In the genomic region with DNA sequence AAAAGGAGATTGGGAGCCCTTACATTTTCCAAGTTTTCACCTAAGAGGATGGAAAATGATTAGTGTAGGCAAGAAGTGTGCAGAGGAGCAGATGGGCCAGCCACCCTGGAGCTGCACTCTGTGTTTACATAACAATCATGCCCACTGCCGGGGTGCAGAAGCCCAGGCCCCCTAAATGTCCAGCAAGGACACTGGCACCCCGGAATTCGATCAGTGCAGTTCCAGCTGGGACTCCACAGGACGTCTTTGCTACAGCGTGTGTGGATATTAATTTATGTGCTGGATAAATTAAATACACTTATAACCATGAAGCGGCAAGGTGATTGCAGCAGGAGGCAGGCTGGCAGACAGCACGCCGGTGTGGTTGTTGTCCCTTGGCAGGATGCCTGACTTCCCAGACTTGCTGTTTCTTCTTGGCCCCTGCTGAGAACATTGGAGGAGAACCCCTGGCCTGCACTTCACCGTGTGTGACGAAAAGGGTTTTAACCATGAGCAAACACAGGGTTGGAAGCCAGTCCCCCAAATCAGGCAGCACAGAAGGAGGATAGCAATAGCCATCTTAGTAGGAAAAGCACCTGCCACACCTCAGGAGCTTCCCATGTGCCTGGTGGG, we compare ENCODE assay signal across 11 cellular contexts.
A peak's percentile ranks its signal among the peaks of the same experiment; 100 is the strongest.
DNase-seq lines count a peak whose midpoint lies in the region; TF ChIP-seq lines count a peak whose summit lies in the region.
"Had no signal": no experiment of that assay in that cellular context is flagged by ENCODE, and none has a peak within 500 bp of the region (broad histone marks: within the 10 kb centered on the region; RNA-seq: fewer than 3 reads in every experiment).

No MANE protein-coding gene starts in this region.

- POLR2A ChIA-PET in HEK293 (lab: Yijun Ruan, JAX) = interaction anchor here (0.8 to 0.9 kb wide), 2 partner anchors 73 to 75 kb away, joined by 3 read pairs; partner anchors contain the start of gene GADD45G
- POLR2A ChIA-PET in CD4-positive, alpha-beta memory T cell (lab: Charles Lee; ENCODE audit: partially characterized antibody) = no interaction called here

- H3K27ac ChIP-seq in HEK293 (ENCODE audit: extremely low read depth, low read depth, low read length) (no peak overlapping the region), neural progenitor cell (peak overlapping the region; percentile 41)
- no peak overlapping the region for H3K27ac ChIP-seq in CD4-positive, alpha-beta memory T cell (ENCODE audit: low read depth, low read length)

- no peak overlapping the region for H3K9ac ChIP-seq in neural progenitor cell

- no peaks in the 10 kb centered on the region for H3K36me3 ChIP-seq in HEK293 (ENCODE audit: control insufficient read depth in 2 of 2, insufficient read depth in 1 of 2, low read length in 2 of 2)
- no peaks in the 10 kb centered on the region for H3K36me3 ChIP-seq in neural progenitor cell
- no peaks in the 10 kb centered on the region for H3K36me3 ChIP-seq in CD4-positive, alpha-beta memory T cell (ENCODE audit: insufficient read depth, low read length)

- CTCF ChIA-PET in HEK293 (lab: Yijun Ruan, JAX) = interaction anchor here (0.9 kb wide), 1 partner anchor 464 kb away, joined by 3 read pairs; no protein-coding TSS in a partner anchor
- CTCF ChIA-PET in CD4-positive, alpha-beta memory T cell (lab: Charles Lee; ENCODE audit: partially characterized antibody) = no interaction called here

- DNase-seq in NCI-H2081 (lab: John Stamatoyannopoulos, UW) (peak; percentile 84 to 96), SHP77 treated with DMSO at 0.1 percent for 48 hours (lab: John Stamatoyannopoulos, UW) (peak; percentile 69), neural progenitor cell (ENCODE audit: low spot score) (peak; percentile 34), DMS114 treated with DMSO at 0.1 percent for 48 hours (lab: John Stamatoyannopoulos, UW; ENCODE audit: unreplicated experiment) (no peak)
- no peak for DNase-seq in activated CD4-positive, alpha-beta T cell treated with anti-CD3 and anti-CD28 coated beads for 4 hours
- no peak for DNase-seq in CD4-positive, alpha-beta memory T cell
- DNase-seq: activated naive CD8-positive, alpha-beta T cell treated with anti-CD3 and anti-CD28 coated beads, Interleukin-2, amount 10 ng/mL, durations not matched to agents 7 days and 5 days; central memory CD4-positive, alpha-beta T cell; stimulated activated CD4-positive, alpha-beta T cell treated with anti-CD3 and anti-CD28 coated beads, Interleukin-1b, Interleukin-23, amount 100 ng/mL, for 48 hours had no signal

- H3K27ac Mint-ChIP-seq in neural progenitor cell = peak overlapping the region; percentile 90
- no peak overlapping the region for H3K27ac Mint-ChIP-seq in CD4-positive, alpha-beta memory T cell
- H3K27ac Mint-ChIP-seq: activated naive CD8-positive, alpha-beta T cell treated with anti-CD3 and anti-CD28 coated beads, Interleukin-2, amount 10 ng/mL, durations not matched to agents 7 days and 5 days; IgD-negative memory B cell had no signal

- H3K79me2 ChIP-seq in neural progenitor cell (ENCODE audit: low read depth) = no peaks in the 10 kb centered on the region

- H3K9me3 Mint-ChIP-seq in neural progenitor cell = peaks cover 7% of the 10 kb centered on the region
- H3K9me3 Mint-ChIP-seq in CD4-positive, alpha-beta memory T cell = peaks cover 0 to 3% (median 0%) of the 10 kb centered on the region in 8 donors
- H3K9me3 Mint-ChIP-seq: activated naive CD8-positive, alpha-beta T cell treated with anti-CD3 and anti-CD28 coated beads, Interleukin-2, amount 10 ng/mL, durations not matched to agents 7 days and 5 days; IgD-negative memory B cell had no signal

- H3K4me1 Mint-ChIP-seq in neural progenitor cell = peaks cover 74% of the 10 kb centered on the region
- H3K4me1 Mint-ChIP-seq in CD4-positive, alpha-beta memory T cell = peaks cover 0 to 1% (median 0%) of the 10 kb centered on the region in 4 donors

- intact Hi-C loops in CD4-positive, alpha-beta memory T cell (cut with micrococcal nuclease) = no loop called here

- no peaks in the 10 kb centered on the region for H3K4me1 ChIP-seq in HEK293 (ENCODE audit: control insufficient read depth, insufficient read depth, low read length)
- peaks cover 43% of the 10 kb centered on the region for H3K4me1 ChIP-seq in neural progenitor cell
- H3K4me1 ChIP-seq in CD4-positive, alpha-beta memory T cell (ENCODE audit: insufficient read depth, low read length) = no peaks in the 10 kb centered on the region

- TF ChIP-seq CTCF in HEK293 (tag by site-specific recombination; IDR thresholded peaks at IDR 0.05) = no peak
- TF ChIP-seq CTCF in neural progenitor cell (IDR thresholded peaks at IDR 0.05) = no peak

- H3K27me3 ChIP-seq in neural progenitor cell = peaks cover 61% of the 10 kb centered on the region
- H3K27me3 ChIP-seq in CD4-positive, alpha-beta memory T cell (ENCODE audit: insufficient read depth, low read length) = no peaks in the 10 kb centered on the region

- H3K9me3 ChIP-seq in HEK293 (ENCODE audit: control insufficient read depth, insufficient read depth, low read depth, low read length) (no peaks in the 10 kb centered on the region), neural progenitor cell (ENCODE audit: low read depth) (no peaks in the 10 kb centered on the region)
- no peaks in the 10 kb centered on the region for H3K9me3 ChIP-seq in CD4-positive, alpha-beta memory T cell (ENCODE audit: control insufficient read depth in 1 of 2, low read length in 2 of 2)

- peak overlapping the region; percentile 86 for H3K4me2 ChIP-seq in neural progenitor cell

- peak overlapping the region; percentile 67 for H3K4me3 Mint-ChIP-seq in neural progenitor cell
- no peak overlapping the region for H3K4me3 Mint-ChIP-seq in CD4-positive, alpha-beta memory T cell
- H3K4me3 Mint-ChIP-seq: activated naive CD8-positive, alpha-beta T cell treated with anti-CD3 and anti-CD28 coated beads, Interleukin-2, amount 10 ng/mL, durations not matched to agents 7 days and 5 days; IgD-negative memory B cell had no signal

- H3K27me3 Mint-ChIP-seq in neural progenitor cell (ENCODE audit: insufficient read depth, low read depth) = peaks cover 42% of the 10 kb centered on the region
- no peaks in the 10 kb centered on the region for H3K27me3 Mint-ChIP-seq in CD4-positive, alpha-beta memory T cell
- H3K27me3 Mint-ChIP-seq: activated naive CD8-positive, alpha-beta T cell treated with anti-CD3 and anti-CD28 coated beads, Interleukin-2, amount 10 ng/mL, durations not matched to agents 7 days and 5 days had no signal

- H3K4me3 ChIP-seq in HEK293 (ENCODE audit: low read depth, low read length) (no peak overlapping the region), neural progenitor cell (peak overlapping the region; percentile 42)
- no peak overlapping the region for H3K4me3 ChIP-seq in CD4-positive, alpha-beta memory T cell (ENCODE audit: low read length in 2 of 2)

- H4K20me1 ChIP-seq in neural progenitor cell (ENCODE audit: low read depth) = peaks cover 44% of the 10 kb centered on the region

- H2AFZ ChIP-seq in neural progenitor cell (replicated peaks) = no peak overlapping the region

- H3K36me3 Mint-ChIP-seq in neural progenitor cell = no peaks in the 10 kb centered on the region
- H3K36me3 Mint-ChIP-seq in CD4-positive, alpha-beta memory T cell = no peaks in the 10 kb centered on the region
- H3K36me3 Mint-ChIP-seq: activated naive CD8-positive, alpha-beta T cell treated with anti-CD3 and anti-CD28 coated beads, Interleukin-2, amount 10 ng/mL, durations not matched to agents 7 days and 5 days; IgD-negative memory B cell had no signal

- H3F3A ChIP-seq in neural progenitor cell (ENCODE audit: low read depth) = peaks cover 43% of the 10 kb centered on the region

TF ChIP-seq in HEK293, 187 proteins besides CTCF, POLR2A, EP300 and RAD21:
- TF ChIP-seq ZIC2 (tag by site-specific recombination; IDR thresholded peaks at IDR 0.05) = peak; percentile 85
- 0 out of 2 replicates have a peak, but pooled peaks have one; percentile 15 for TF ChIP-seq ZNF423 (tag by site-specific recombination; IDR thresholded peaks at IDR 0.05)
- TF ChIP-seq ATF2 (tag by site-specific recombination; IDR thresholded peaks at IDR 0.05; ENCODE audit: low read depth) = no peak
- TF ChIP-seq GLIS1 (tag by site-specific recombination; IDR thresholded peaks at IDR 0.05) = peak; percentile 49

Comparison
In these comparisons a context has a peak if more than half of its experiments do, and no peak if none do; other contexts are left out.
1. DNase-seq: peak in NCI-H2081 (2 of 2), SHP77 treated with DMSO at 0.1 percent for 48 hours (single experiment) and neural progenitor cell (single experiment); none in activated CD4-positive, alpha-beta T cell treated with anti-CD3 and anti-CD28 coated beads for 4 hours (0 of 2), CD4-positive, alpha-beta memory T cell (0 of 5) and DMS114 treated with DMSO at 0.1 percent for 48 hours (single experiment).